ENCODE assay signal across 11 cellular contexts in genomic region chr11:68954970-68955958, GRCh38. TPM values are rescaled to one million over a fixed set of nuclear protein-coding genes. Genes with fewer than 3 reads are reported as not detected.
DNase-seq lines count a peak whose midpoint lies in the region; ATAC-seq and TF ChIP-seq lines count a peak whose summit lies in the region.
"Had no signal": no experiment of that assay in that cellular context is flagged by ENCODE, and none has a peak within 500 bp of the region (broad histone marks: within the 10 kb centered on the region; RNA-seq: fewer than 3 reads in every experiment).

No MANE protein-coding gene starts in this region.

- H3K14ac ChIP-seq in mesenchymal stem cell (ENCODE audit: low read length in 2 of 2) = no peak overlapping the region

- no peak overlapping the region for H4K91ac ChIP-seq in mesenchymal stem cell (ENCODE audit: low read length)

- TF ChIP-seq CTCF in uterus (IDR thresholded peaks at IDR 0.05) = no peak

- no peak overlapping the region for H2BK120ac ChIP-seq in mesenchymal stem cell (ENCODE audit: low read depth, low read length)

- H2AK5ac ChIP-seq in mesenchymal stem cell (ENCODE audit: low read length, severe bottlenecking) = no peak overlapping the region

- H3K9ac ChIP-seq in mesenchymal stem cell (ENCODE audit: low read length) = peak overlapping the region; percentile 5

- H3K9me3 ChIP-seq in mesenchymal stem cell (ENCODE audit: control insufficient read depth, low read length) (no peaks in the 10 kb centered on the region), uterus (no peaks in the 10 kb centered on the region)

- no peaks in the 10 kb centered on the region for H3K27me3 Mint-ChIP-seq in activated naive CD8-positive, alpha-beta T cell treated with anti-CD3 and anti-CD28 coated beads, Interleukin-2, amount 10 ng/mL, durations not matched to agents 7 days and 5 days
- peaks cover 3% of the 10 kb centered on the region for H3K27me3 Mint-ChIP-seq in activated naive CD8-positive, alpha-beta T cell treated with anti-CD3 and anti-CD28 coated beads for 36 hours

- no peak overlapping the region for H3K27ac Mint-ChIP-seq in activated naive CD8-positive, alpha-beta T cell treated with anti-CD3 and anti-CD28 coated beads, Interleukin-2, amount 10 ng/mL, durations not matched to agents 7 days and 5 days
- H3K27ac Mint-ChIP-seq in activated naive CD8-positive, alpha-beta T cell treated with anti-CD3 and anti-CD28 coated beads for 36 hours = no peak overlapping the region

- H3K4me1 Mint-ChIP-seq in activated naive CD8-positive, alpha-beta T cell treated with anti-CD3 and anti-CD28 coated beads, Interleukin-2, amount 10 ng/mL, durations not matched to agents 7 days and 5 days = no peaks in the 10 kb centered on the region
- peaks cover 5% of the 10 kb centered on the region for H3K4me1 Mint-ChIP-seq in activated naive CD8-positive, alpha-beta T cell treated with anti-CD3 and anti-CD28 coated beads for 36 hours

- H2AFZ ChIP-seq in mesenchymal stem cell (ENCODE audit: low read depth, low read length) = no peak overlapping the region

- no peak overlapping the region for H3K4ac ChIP-seq in mesenchymal stem cell (ENCODE audit: low read depth in 1 of 2, low read length in 2 of 2)

- peak overlapping the region; percentile 19 for H3K4me3 Mint-ChIP-seq in activated naive CD8-positive, alpha-beta T cell treated with anti-CD3 and anti-CD28 coated beads, Interleukin-2, amount 10 ng/mL, durations not matched to agents 7 days and 5 days
- H3K4me3 Mint-ChIP-seq in activated naive CD8-positive, alpha-beta T cell treated with anti-CD3 and anti-CD28 coated beads for 36 hours = no peak overlapping the region

- no peak overlapping the region for H2BK15ac ChIP-seq in mesenchymal stem cell (ENCODE audit: low read depth, poor library complexity, severe bottlenecking)

- H3K27ac ChIP-seq in mesenchymal stem cell (ENCODE audit: low read length, poor library complexity, severe bottlenecking) (no peak overlapping the region), uterus (peak overlapping the region; percentile 23 to 36)

- H3K36me3 ChIP-seq in mesenchymal stem cell (ENCODE audit: control insufficient read depth in 1 of 2, insufficient read depth in 2 of 2, low read depth in 1 of 2, low read length in 2 of 2) (no peaks in the 10 kb centered on the region), uterus (no peaks in the 10 kb centered on the region)

- no peak overlapping the region for H3K18ac ChIP-seq in mesenchymal stem cell (ENCODE audit: low read depth in 1 of 2, low read length in 2 of 2)

- ATAC-seq in activated naive CD8-positive, alpha-beta T cell treated with anti-CD3 and anti-CD28 coated beads, Interleukin-2, amount 10 ng/mL, durations not matched to agents 7 days and 5 days (ENCODE audit: low read depth) = no peak
- ATAC-seq in GM18520 (IDR thresholded peaks at IDR 0.05; ENCODE audit: unreplicated experiment) = no peak

- intact Hi-C loops in uterus (cut with DNase I; ENCODE audit: low total_unique reads) = no loop called here

- H3K4me2 ChIP-seq in mesenchymal stem cell (ENCODE audit: low read length, poor library complexity, severe bottlenecking) = no peak overlapping the region

- no peaks in the 10 kb centered on the region for H3K79me1 ChIP-seq in mesenchymal stem cell (replicated peaks; ENCODE audit: low read length, poor library complexity, severe bottlenecking)

- H3K27me3 ChIP-seq in mesenchymal stem cell (ENCODE audit: control insufficient read depth in 1 of 2, insufficient read depth in 1 of 2, low read length in 2 of 2) = peaks cover 11 to 13% of the 10 kb centered on the region in 2 experiments
- H3K27me3 ChIP-seq in uterus = no peaks in the 10 kb centered on the region

- H3K23ac ChIP-seq in mesenchymal stem cell (ENCODE audit: low read length in 2 of 2) = no peak overlapping the region

- H2BK5ac ChIP-seq in mesenchymal stem cell (ENCODE audit: low read depth, low read length, poor library complexity, severe bottlenecking) = no peak overlapping the region

- 73% methylated on average over 31 of the region's 34 CpGs for WGBS in mesenchymal stem cell

- H3K4me1 ChIP-seq in mesenchymal stem cell (ENCODE audit: control insufficient read depth, insufficient read depth, low read depth, low read length) (peaks cover 6% of the 10 kb centered on the region), uterus (peaks cover 0 to 3% of the 10 kb centered on the region in 2 donors)

- H2BK12ac ChIP-seq in mesenchymal stem cell (ENCODE audit: low read length in 2 of 2) = no peak overlapping the region

- POLR2A ChIA-PET in activated naive CD8-positive, alpha-beta T cell treated with anti-CD3 and anti-CD28 coated beads, Interleukin-2, amount 10 ng/mL, durations not matched to agents 7 days and 5 days (lab: Charles Lee) = no interaction called here

- no peak for DNase-seq in activated naive CD8-positive, alpha-beta T cell treated with anti-CD3 and anti-CD28 coated beads, Interleukin-2, amount 10 ng/mL, durations not matched to agents 7 days and 5 days
- no peak for DNase-seq in activated naive CD8-positive, alpha-beta T cell treated with anti-CD3 and anti-CD28 coated beads for 36 hours
- DNase-seq in dermis blood vessel endothelial cell (peak; percentile 72), mesenchymal stem cell (no peak), uterus (peak; percentile 66 to 70), SIG-M5 (lab: John Stamatoyannopoulos, UW) (no peak), NCI-H1694 (lab: John Stamatoyannopoulos, UW) (no peak)
- DNase-seq: amniotic stem cell, NCI-H1417 had no signal

- TF ChIP-seq POLR2A in uterus (IDR thresholded peaks at IDR 0.05) = no peak

- no peaks in the 10 kb centered on the region for H3K36me3 Mint-ChIP-seq in activated naive CD8-positive, alpha-beta T cell treated with anti-CD3 and anti-CD28 coated beads, Interleukin-2, amount 10 ng/mL, durations not matched to agents 7 days and 5 days
- H3K36me3 Mint-ChIP-seq in activated naive CD8-positive, alpha-beta T cell treated with anti-CD3 and anti-CD28 coated beads for 36 hours = no peaks in the 10 kb centered on the region

- H3K9me3 Mint-ChIP-seq in activated naive CD8-positive, alpha-beta T cell treated with anti-CD3 and anti-CD28 coated beads, Interleukin-2, amount 10 ng/mL, durations not matched to agents 7 days and 5 days = no peaks in the 10 kb centered on the region
- no peaks in the 10 kb centered on the region for H3K9me3 Mint-ChIP-seq in activated naive CD8-positive, alpha-beta T cell treated with anti-CD3 and anti-CD28 coated beads for 36 hours

- H4K8ac ChIP-seq in mesenchymal stem cell (ENCODE audit: low read length) = peak overlapping the region; percentile 32

- no peak overlapping the region for H3K4me3 ChIP-seq in mesenchymal stem cell (ENCODE audit: insufficient read depth in 1 of 2, low read depth in 1 of 2, low read length in 2 of 2)
- no peak overlapping the region for H3K4me3 ChIP-seq in uterus

RNA-seq across cellular contexts. Expression of gene MRGPRD, which starts 25.5 kb away (rescaled TPM):
- total RNA-seq in activated naive CD8-positive, alpha-beta T cell treated with anti-CD3 and anti-CD28 coated beads, Interleukin-2, amount 10 ng/mL, durations not matched to agents 7 days and 5 days = not detected
- not detected for total RNA-seq in activated naive CD8-positive, alpha-beta T cell treated with anti-CD3 and anti-CD28 coated beads for 36 hours
- total RNA-seq in dermis blood vessel endothelial cell = not detected in 2 replicates
- polyA plus RNA-seq in mesenchymal stem cell (2013, experiment 1 of 2) = not detected
- polyA plus RNA-seq in mesenchymal stem cell (2013, experiment 2 of 2) = not detected
- total RNA-seq in uterus = under 1 TPM in 1 of 4 donors, not detected in 3; 0.41 TPM
- total RNA-seq: A673 had no signal

RNA-seq across cellular contexts. Expression of gene IGHMBP2, which starts 51.6 kb away (rescaled TPM):
- 10 to 100 TPM; 29.7 to 32.8 TPM for total RNA-seq in activated naive CD8-positive, alpha-beta T cell treated with anti-CD3 and anti-CD28 coated beads, Interleukin-2, amount 10 ng/mL, durations not matched to agents 7 days and 5 days
- total RNA-seq in activated naive CD8-positive, alpha-beta T cell treated with anti-CD3 and anti-CD28 coated beads for 36 hours = 10 to 100 TPM; 25.5 to 27.0 TPM
- total RNA-seq in dermis blood vessel endothelial cell (12.1 and 20.9 TPM in 2 replicates), uterus (10 to 100 TPM in 3 of 4 donors, under 1 TPM in 1; 0.88 to 38.5 (median 19.9) TPM)
- polyA plus RNA-seq in mesenchymal stem cell (2013, experiment 1 of 2) = 5.9 TPM
- polyA plus RNA-seq in mesenchymal stem cell (2013, experiment 2 of 2) = 5.1 TPM

RNA-seq across cellular contexts. Expression of gene MRPL21, which starts 51.6 kb away (rescaled TPM):
- 10 to 100 TPM; 46.9 to 49.3 TPM for total RNA-seq in activated naive CD8-positive, alpha-beta T cell treated with anti-CD3 and anti-CD28 coated beads, Interleukin-2, amount 10 ng/mL, durations not matched to agents 7 days and 5 days
- total RNA-seq in activated naive CD8-positive, alpha-beta T cell treated with anti-CD3 and anti-CD28 coated beads for 36 hours = 100 to 1,000 TPM; 118 to 127 TPM
- total RNA-seq in dermis blood vessel endothelial cell (50.5 and 54.7 TPM in 2 replicates), uterus (10 to 100 TPM; 29.2 to 52.7 (median 36.9) TPM)
- 71.6 TPM for polyA plus RNA-seq in mesenchymal stem cell (2013, experiment 1 of 2)
- 69.8 TPM for polyA plus RNA-seq in mesenchymal stem cell (2013, experiment 2 of 2)

RNA-seq across cellular contexts. Expression of gene MRGPRF, which starts 57.8 kb away (rescaled TPM):
- not detected for total RNA-seq in activated naive CD8-positive, alpha-beta T cell treated with anti-CD3 and anti-CD28 coated beads, Interleukin-2, amount 10 ng/mL, durations not matched to agents 7 days and 5 days
- not detected for total RNA-seq in activated naive CD8-positive, alpha-beta T cell treated with anti-CD3 and anti-CD28 coated beads for 36 hours
- total RNA-seq in dermis blood vessel endothelial cell (0.05 and 0.17 TPM in 2 replicates), uterus (100 to 1,000 TPM in 1 of 4 donors, 10 to 100 TPM in 3; 52.6 to 173 (median 75.0) TPM)
- polyA plus RNA-seq in mesenchymal stem cell (2013, experiment 1 of 2) = 28.0 TPM
- 29.6 TPM for polyA plus RNA-seq in mesenchymal stem cell (2013, experiment 2 of 2)

Comparison
In these comparisons a context has a peak if more than half of its experiments do, and no peak if none do; other contexts are left out.
1. DNase-seq: peak in dermis blood vessel endothelial cell (single experiment) and uterus (2 of 2); none in activated naive CD8-positive, alpha-beta T cell treated with anti-CD3 and anti-CD28 coated beads, Interleukin-2, amount 10 ng/mL, durations not matched to agents 7 days and 5 days (single experiment), activated naive CD8-positive, alpha-beta T cell treated with anti-CD3 and anti-CD28 coated beads for 36 hours (single experiment), mesenchymal stem cell (single experiment), SIG-M5 (single experiment) and NCI-H1694 (single experiment).